9 cellular contexts compared by ENCODE assay signal in the genomic region with DNA sequence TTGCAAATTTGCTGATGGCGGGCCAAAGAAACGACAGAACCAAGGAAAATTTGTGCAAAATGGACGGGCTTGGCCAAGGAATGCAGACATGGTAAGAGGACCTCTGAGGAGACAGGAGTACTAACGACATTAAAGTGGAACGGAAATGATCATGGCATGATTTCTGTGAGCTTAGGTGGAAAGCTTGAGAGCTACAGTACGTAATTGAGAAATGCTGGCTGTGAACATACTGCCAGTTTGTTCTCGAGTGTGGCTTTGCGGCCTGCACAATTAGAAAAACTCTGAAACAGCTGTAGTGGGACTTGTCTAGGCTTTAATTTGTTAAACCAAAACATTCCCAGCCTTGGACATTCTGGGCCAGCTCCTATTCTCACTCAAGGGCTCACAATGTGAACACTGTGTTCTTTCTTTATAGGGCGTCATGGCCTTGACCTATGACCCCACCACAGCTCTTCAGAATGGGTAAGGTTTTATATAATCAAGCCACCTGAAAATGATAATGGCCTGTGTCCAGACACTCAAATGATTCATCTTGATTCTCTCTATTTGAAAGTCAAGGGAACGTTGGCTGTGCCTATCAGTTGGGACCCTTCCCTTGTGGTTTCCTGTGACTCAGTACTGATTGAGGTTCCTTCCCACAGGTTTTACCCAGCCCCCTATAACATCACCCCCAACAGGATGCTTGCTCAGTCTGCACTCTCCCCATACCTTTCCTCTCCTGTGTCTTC. TPM values are rescaled to one million over a fixed set of nuclear protein-coding genes. Genes with fewer than 3 reads are reported as not detected.
DNase-seq lines count a peak whose midpoint lies in the region; ATAC-seq and TF ChIP-seq lines count a peak whose summit lies in the region.
"Had no signal": no experiment of that assay in that cellular context is flagged by ENCODE, and none has a peak within 500 bp of the region (broad histone marks: within the 10 kb centered on the region; RNA-seq: fewer than 3 reads in every experiment).

No MANE protein-coding gene starts in this region.

- H3F3A ChIP-seq in SK-N-SH (replicated peaks; ENCODE audit: insufficient read depth): peaks cover 24% of the 10 kb centered on the region

- H3K27me3 Mint-ChIP-seq in T-helper 17 cell: no peaks in the 10 kb centered on the region
- no peaks in the 10 kb centered on the region for H3K27me3 Mint-ChIP-seq in central memory CD8-positive, alpha-beta T cell

- DNase-seq in SK-N-SH (no peak), T-helper 17 cell (no peak), SKM-1 treated with dmso at 0.1 percent for 144 hours (lab: John Stamatoyannopoulos, UW; ENCODE audit: unreplicated experiment) (no peak)
- DNase-seq in central memory CD8-positive, alpha-beta T cell (ENCODE audit: low spot score in 2 of 2): no peak
- DNase-seq in stimulated activated CD8-positive, alpha-beta memory T cell treated with anti-CD3 and anti-CD28 coated beads, Interleukin-12 subunit alpha, Interleukin-12 subunit beta, amount 100 ng/mL, for 1 hour (ENCODE audit: low read depth): peak; percentile 12
- DNase-seq: heart right ventricle had no signal

- H3K27ac Mint-ChIP-seq in T-helper 17 cell: peak overlapping the region; percentile 8
- peak overlapping the region; percentile 72 for H3K27ac Mint-ChIP-seq in central memory CD8-positive, alpha-beta T cell (ENCODE audit: low read depth)

- no peaks in the 10 kb centered on the region for H3K9me2 ChIP-seq in SK-N-SH

- no peak for TF ChIP-seq RAD21 in SK-N-SH (IDR thresholded peaks at IDR 0.05; ENCODE audit: low read length)

- H3K9me3 Mint-ChIP-seq in central memory CD8-positive, alpha-beta T cell: no peaks in the 10 kb centered on the region

- H3K4me1 ChIP-seq in SK-N-SH (ENCODE audit: control insufficient read depth in 1 of 2, insufficient read depth in 2 of 2, low read depth in 1 of 2, low read length in 1 of 2): 0 out of 4 replicates have a peak, but pooled peaks cover 0 to 3% of the 10 kb centered on the region in 2 experiments

- TF ChIP-seq EP300 in SK-N-SH (IDR thresholded peaks at IDR 0.05; ENCODE audit: borderline replicate concordance in 1 of 2, low read depth in 1 of 2, low read length in 1 of 2): no peak

- H2AFZ ChIP-seq in SK-N-SH (ENCODE audit: low read depth): no peak overlapping the region

- no peak overlapping the region for H3K9ac ChIP-seq in SK-N-SH

- H3K4me1 Mint-ChIP-seq in T-helper 17 cell: peaks cover 8% of the 10 kb centered on the region
- H3K4me1 Mint-ChIP-seq in central memory CD8-positive, alpha-beta T cell: peaks cover 14% of the 10 kb centered on the region

- H3K27ac ChIP-seq in SK-N-SH (ENCODE audit: low read depth in 2 of 2, low read length in 1 of 2): peak overlapping the region in 1 of 2 experiments; percentile 26; a peak in 1 of 4 replicates

- H3K4me3 ChIP-seq in SK-N-SH (ENCODE audit: low read depth in 2 of 2, low read length in 1 of 2): no peak overlapping the region
- H3K4me3 ChIP-seq: heart right ventricle had no signal

- H3K27me3 ChIP-seq in SK-N-SH (ENCODE audit: insufficient read depth): no peaks in the 10 kb centered on the region
- H3K27me3 ChIP-seq: heart right ventricle had no signal

- H3K9me3 ChIP-seq in SK-N-SH: no peaks in the 10 kb centered on the region
- no peaks in the 10 kb centered on the region for H3K9me3 ChIP-seq in T-helper 17 cell (ENCODE audit: control insufficient read depth, low read length, poor library complexity, severe bottlenecking)
- H3K9me3 ChIP-seq: heart right ventricle had no signal

- 87% methylated on average over 10 of the region's 10 CpGs for WGBS in SK-N-SH (ENCODE audit: low lambda C conversion rate)

- POLR2A ChIA-PET in SK-N-SH (lab: Yijun Ruan, JAX): no interaction called here

- H3K4me3 Mint-ChIP-seq in T-helper 17 cell: no peak overlapping the region
- H3K4me3 Mint-ChIP-seq in central memory CD8-positive, alpha-beta T cell: peak overlapping the region; percentile 29

- H3K79me2 ChIP-seq in SK-N-SH (ENCODE audit: insufficient read depth): no peaks in the 10 kb centered on the region

- no peaks in the 10 kb centered on the region for H3K36me3 Mint-ChIP-seq in T-helper 17 cell (ENCODE audit: low read depth)
- H3K36me3 Mint-ChIP-seq in central memory CD8-positive, alpha-beta T cell (ENCODE audit: insufficient read depth): peaks cover 2% of the 10 kb centered on the region

- peaks cover 0 to 60% of the 10 kb centered on the region in 2 experiments for H3K36me3 ChIP-seq in SK-N-SH (replicated peaks in 1 of 2; ENCODE audit: control insufficient read depth in 1 of 2, insufficient read depth in 2 of 2, low read length in 1 of 2)

- no peak overlapping the region for H3K4me2 ChIP-seq in SK-N-SH

- ATAC-seq in SK-N-SH treated with all-trans-retinoic acid at 6 μM for 48 hours (no peak; the same call in 2 of the 3 replicates), T-helper 17 cell (peak; percentile 83), GM18519 (IDR thresholded peaks at IDR 0.05; ENCODE audit: low FRiP score, unreplicated experiment) (no peak), GM18858 (IDR thresholded peaks at IDR 0.05; ENCODE audit: unreplicated experiment) (no peak)
- peak; percentile 82 for ATAC-seq in central memory CD8-positive, alpha-beta T cell (replicated peaks; ENCODE audit: extremely low read depth, poor library complexity, severe bottlenecking)

- H4K20me1 ChIP-seq in SK-N-SH (ENCODE audit: insufficient read depth): no peaks in the 10 kb centered on the region

- no peak for TF ChIP-seq CTCF in SK-N-SH (IDR thresholded peaks at IDR 0.05)

- CTCF ChIA-PET in SK-N-SH (lab: Yijun Ruan, JAX): interaction anchor here (1.1 to 1.5 kb wide), 5 partner anchors 9 to 68 kb away, joined by 3 to 6 read pairs (median 3); no protein-coding TSS in a partner anchor

TF ChIP-seq in SK-N-SH, 30 proteins besides CTCF, POLR2A, EP300 and RAD21:
- TF ChIP-seq TCF12 (IDR thresholded peaks at IDR 0.05) (peak; percentile 13), JUND (IDR thresholded peaks at IDR 0.05) (0 out of 2 replicates have a peak, but pooled peaks have one; percentile 7), MXI1 (IDR thresholded peaks at IDR 0.05; ENCODE audit: low read depth, low read length) (no peak), NFIC (IDR thresholded peaks at IDR 0.05; ENCODE audit: borderline replicate concordance) (peak; percentile 31; the same call in 1 of the 2 replicates)

TF ChIP-seq in SK-N-SH treated with all-trans-retinoic acid at 6 μM for 48 hours, 23 proteins besides CTCF, POLR2A, EP300 and RAD21 (continues in another document):
- no peak for TF ChIP-seq ZC3H10 (CRISPR knock-in tag; IDR thresholded peaks at IDR 0.05)
- no peak for TF ChIP-seq ESRRG (CRISPR knock-in tag; IDR thresholded peaks at IDR 0.05)
- no peak for TF ChIP-seq ARNTL (CRISPR knock-in tag; IDR thresholded peaks at IDR 0.05; ENCODE audit: borderline replicate concordance, low read depth)
- TF ChIP-seq TCF4 (CRISPR knock-in tag; IDR thresholded peaks at IDR 0.05; ENCODE audit: borderline replicate concordance): no peak
- TF ChIP-seq SNAI2 (CRISPR knock-in tag; IDR thresholded peaks at IDR 0.05): no peak
- no peak for TF ChIP-seq TOX (CRISPR knock-in tag; IDR thresholded peaks at IDR 0.05; ENCODE audit: borderline replicate concordance)
- no peak for TF ChIP-seq ISL1 (CRISPR knock-in tag; IDR thresholded peaks at IDR 0.05)
- TF ChIP-seq, protein P1, sequence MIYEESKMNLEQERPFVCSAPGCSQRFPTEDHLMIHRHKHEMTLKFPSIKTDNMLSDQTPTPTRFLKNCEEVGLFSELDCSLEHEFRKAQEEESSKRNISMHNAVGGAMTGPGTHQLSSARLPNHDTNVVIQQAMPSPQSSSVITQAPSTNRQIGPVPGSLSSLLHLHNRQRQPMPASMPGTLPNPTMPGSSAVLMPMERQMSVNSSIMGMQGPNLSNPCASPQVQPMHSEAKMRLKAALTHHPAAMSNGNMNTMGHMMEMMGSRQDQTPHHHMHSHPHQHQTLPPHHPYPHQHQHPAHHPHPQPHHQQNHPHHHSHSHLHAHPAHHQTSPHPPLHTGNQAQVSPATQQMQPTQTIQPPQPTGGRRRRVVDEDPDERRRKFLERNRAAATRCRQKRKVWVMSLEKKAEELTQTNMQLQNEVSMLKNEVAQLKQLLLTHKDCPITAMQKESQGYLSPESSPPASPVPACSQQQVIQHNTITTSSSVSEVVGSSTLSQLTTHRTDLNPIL (CRISPR knock-in tag; IDR thresholded peaks at IDR 0.05; ENCODE audit: low read depth): no peak
- TF ChIP-seq, protein P2, sequence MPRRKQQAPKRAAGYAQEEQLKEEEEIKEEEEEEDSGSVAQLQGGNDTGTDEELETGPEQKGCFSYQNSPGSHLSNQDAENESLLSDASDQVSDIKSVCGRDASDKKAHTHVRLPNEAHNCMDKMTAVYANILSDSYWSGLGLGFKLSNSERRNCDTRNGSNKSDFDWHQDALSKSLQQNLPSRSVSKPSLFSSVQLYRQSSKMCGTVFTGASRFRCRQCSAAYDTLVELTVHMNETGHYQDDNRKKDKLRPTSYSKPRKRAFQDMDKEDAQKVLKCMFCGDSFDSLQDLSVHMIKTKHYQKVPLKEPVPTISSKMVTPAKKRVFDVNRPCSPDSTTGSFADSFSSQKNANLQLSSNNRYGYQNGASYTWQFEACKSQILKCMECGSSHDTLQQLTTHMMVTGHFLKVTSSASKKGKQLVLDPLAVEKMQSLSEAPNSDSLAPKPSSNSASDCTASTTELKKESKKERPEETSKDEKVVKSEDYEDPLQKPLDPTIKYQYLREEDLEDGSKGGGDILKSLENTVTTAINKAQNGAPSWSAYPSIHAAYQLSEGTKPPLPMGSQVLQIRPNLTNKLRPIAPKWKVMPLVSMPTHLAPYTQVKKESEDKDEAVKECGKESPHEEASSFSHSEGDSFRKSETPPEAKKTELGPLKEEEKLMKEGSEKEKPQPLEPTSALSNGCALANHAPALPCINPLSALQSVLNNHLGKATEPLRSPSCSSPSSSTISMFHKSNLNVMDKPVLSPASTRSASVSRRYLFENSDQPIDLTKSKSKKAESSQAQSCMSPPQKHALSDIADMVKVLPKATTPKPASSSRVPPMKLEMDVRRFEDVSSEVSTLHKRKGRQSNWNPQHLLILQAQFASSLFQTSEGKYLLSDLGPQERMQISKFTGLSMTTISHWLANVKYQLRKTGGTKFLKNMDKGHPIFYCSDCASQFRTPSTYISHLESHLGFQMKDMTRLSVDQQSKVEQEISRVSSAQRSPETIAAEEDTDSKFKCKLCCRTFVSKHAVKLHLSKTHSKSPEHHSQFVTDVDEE (CRISPR knock-in tag; IDR thresholded peaks at IDR 0.05): no peak

RNA-seq across cellular contexts. Expression of a gene that starts 48.5 kb away (rescaled TPM):
- polyA plus RNA-seq in SK-N-SH (2012; rRNA removed): 32.4 and 34.9 TPM in 2 replicates
- polyA plus RNA-seq in SK-N-SH (2012; cell fraction: cytosol; rRNA removed): 17.7 and 22.0 TPM in 2 replicates
- polyA plus RNA-seq in SK-N-SH (2012; cell fraction: nucleus; rRNA removed): 121 and 132 TPM in 2 replicates
- 100 to 1,000 TPM; 203 to 214 TPM for total RNA-seq in T-helper 17 cell

RNA-seq across cellular contexts. Expression of a gene that starts 60.0 kb away (rescaled TPM):
- polyA plus RNA-seq in SK-N-SH (2012; rRNA removed): 8.9 and 12.2 TPM in 2 replicates
- 7.8 and 10.1 TPM in 2 replicates for polyA plus RNA-seq in SK-N-SH (2012; cell fraction: cytosol; rRNA removed)
- 11.6 and 21.9 TPM in 2 replicates for polyA plus RNA-seq in SK-N-SH (2012; cell fraction: nucleus; rRNA removed)
- 1 to 10 TPM; 2.1 to 3.0 TPM for total RNA-seq in T-helper 17 cell

Comparison
In these comparisons a context has a peak if more than half of its experiments do, and no peak if none do; other contexts are left out.
1. ATAC-seq: peak in T-helper 17 cell (single experiment) and central memory CD8-positive, alpha-beta T cell (single experiment); none in SK-N-SH treated with all-trans-retinoic acid at 6 μM for 48 hours (single experiment), GM18519 (single experiment) and GM18858 (single experiment).